Comparison of ENCODE assay signal across 24 cellular contexts in the genomic region with DNA sequence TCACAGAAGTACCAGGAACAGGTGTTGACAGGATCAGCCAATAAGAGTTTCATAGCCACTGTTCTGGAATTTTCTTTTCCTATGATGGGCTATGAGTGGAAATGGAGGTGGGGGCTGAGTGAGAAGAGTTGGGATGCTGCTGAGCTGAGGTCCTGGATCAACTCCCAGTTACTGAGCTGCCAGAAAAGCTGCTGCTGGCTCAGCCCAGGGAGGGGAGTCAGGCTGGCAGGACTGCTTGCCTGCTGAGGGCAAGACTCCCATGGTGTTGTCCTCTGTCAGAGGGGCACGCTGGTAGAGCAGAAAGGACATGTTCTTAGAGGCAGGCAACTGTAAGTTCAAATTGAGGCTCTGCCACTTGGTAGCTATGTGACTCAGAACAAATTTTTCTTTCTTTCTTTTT.
"Had no signal": no experiment of that assay in that cellular context is flagged by ENCODE, and none has a peak within 500 bp of the region (broad histone marks: within the 10 kb centered on the region; RNA-seq: fewer than 3 reads in every experiment).

No MANE protein-coding gene starts in this region.

- H3K4me1 ChIP-seq: SJSA1 had no signal

- H3K27me3 ChIP-seq: body of pancreas, SJSA1 had no signal

- H3K4me1 Mint-ChIP-seq: IgD-negative memory B cell had no signal

- ATAC-seq: activated CD4-positive, CD25-positive, alpha-beta regulatory T cell treated with anti-CD3 and anti-CD28 coated beads, Interleukin-2, amount 50 U/mL, for 24 hours; activated CD8-positive, alpha-beta T cell treated with anti-CD3 and anti-CD28 coated beads, Interleukin-2, amount 10 ng/mL, durations not matched to agents 7 days and 5 days; activated T-cell treated with anti-CD3 and anti-CD28 coated beads, Interleukin-2, amount 50 U/mL, for 4 hours; activated T-helper 17 cell treated with anti-CD3 and anti-CD28 coated beads, Interleukin-2, amount 50 U/mL, for 72 hours; body of pancreas; SK-N-SH treated with all-trans-retinoic acid at 6 μM for 48 hours had no signal

- H3K9me3 ChIP-seq: body of pancreas, SJSA1 had no signal

- H3K9me3 Mint-ChIP-seq: activated naive CD4-positive, alpha-beta T cell treated with anti-CD3 and anti-CD28 coated beads for 36 hours; activated T-cell treated with anti-CD3 and anti-CD28 coated beads, Interleukin-2, amount 50 U/mL, for 4 hours; activated T-helper 17 cell treated with anti-CD3 and anti-CD28 coated beads, Interleukin-2, amount 50 U/mL, for 72 hours; IgD-negative memory B cell had no signal

- H3K4me3 Mint-ChIP-seq: activated CD8-positive, alpha-beta T cell treated with anti-CD3 and anti-CD28 coated beads, Interleukin-2, amount 10 ng/mL, durations not matched to agents 7 days and 5 days; activated naive CD4-positive, alpha-beta T cell treated with anti-CD3 and anti-CD28 coated beads for 36 hours; activated T-cell treated with anti-CD3 and anti-CD28 coated beads, Interleukin-2, amount 50 U/mL, for 4 hours; activated T-helper 17 cell treated with anti-CD3 and anti-CD28 coated beads, Interleukin-2, amount 50 U/mL, for 72 hours; IgD-negative memory B cell had no signal

- DNase-seq: activated CD4-positive, alpha-beta T cell treated with anti-CD3 and anti-CD28 coated beads for 48 hours; activated CD4-positive, alpha-beta T cell treated with anti-CD3 and anti-CD28 coated beads, Interleukin-2, amount 50 U/mL, for 4 hours; activated CD8-positive, alpha-beta T cell treated with anti-CD3 and anti-CD28 coated beads, Interleukin-2, amount 10 ng/mL, durations not matched to agents 7 days and 5 days; activated gamma-delta T cell; activated naive CD4-positive, alpha-beta T cell treated with anti-CD3 and anti-CD28 coated beads for 36 hours; activated T-cell treated with anti-CD3 and anti-CD28 coated beads, Interleukin-2, amount 50 U/mL, for 4 hours; aorta; body of pancreas; NCI-H1092 treated with DMSO at 0.1 percent for 48 hours; NCI-H1417 treated with DMSO at 0.1 percent for 48 hours; NCI-H1694; NCI-H2029; NCI-H2107; NCI-H2171 treated with DMSO at 0.1 percent for 48 hours; NCI-H226; NCI-H526; NCI-H82; SW 1271 had no signal

- H3K27me3 Mint-ChIP-seq: activated T-helper 17 cell treated with anti-CD3 and anti-CD28 coated beads, Interleukin-2, amount 50 U/mL, for 72 hours; IgD-negative memory B cell had no signal

- H3K27ac Mint-ChIP-seq: activated CD8-positive, alpha-beta T cell treated with anti-CD3 and anti-CD28 coated beads, Interleukin-2, amount 10 ng/mL, durations not matched to agents 7 days and 5 days; activated naive CD4-positive, alpha-beta T cell treated with anti-CD3 and anti-CD28 coated beads for 36 hours; activated T-helper 17 cell treated with anti-CD3 and anti-CD28 coated beads, Interleukin-2, amount 50 U/mL, for 72 hours; IgD-negative memory B cell had no signal

- H3K27ac ChIP-seq: KMS-11, SJSA1 had no signal

- H3K4me3 ChIP-seq: body of pancreas, SJSA1 had no signal
